In the genomic region with DNA sequence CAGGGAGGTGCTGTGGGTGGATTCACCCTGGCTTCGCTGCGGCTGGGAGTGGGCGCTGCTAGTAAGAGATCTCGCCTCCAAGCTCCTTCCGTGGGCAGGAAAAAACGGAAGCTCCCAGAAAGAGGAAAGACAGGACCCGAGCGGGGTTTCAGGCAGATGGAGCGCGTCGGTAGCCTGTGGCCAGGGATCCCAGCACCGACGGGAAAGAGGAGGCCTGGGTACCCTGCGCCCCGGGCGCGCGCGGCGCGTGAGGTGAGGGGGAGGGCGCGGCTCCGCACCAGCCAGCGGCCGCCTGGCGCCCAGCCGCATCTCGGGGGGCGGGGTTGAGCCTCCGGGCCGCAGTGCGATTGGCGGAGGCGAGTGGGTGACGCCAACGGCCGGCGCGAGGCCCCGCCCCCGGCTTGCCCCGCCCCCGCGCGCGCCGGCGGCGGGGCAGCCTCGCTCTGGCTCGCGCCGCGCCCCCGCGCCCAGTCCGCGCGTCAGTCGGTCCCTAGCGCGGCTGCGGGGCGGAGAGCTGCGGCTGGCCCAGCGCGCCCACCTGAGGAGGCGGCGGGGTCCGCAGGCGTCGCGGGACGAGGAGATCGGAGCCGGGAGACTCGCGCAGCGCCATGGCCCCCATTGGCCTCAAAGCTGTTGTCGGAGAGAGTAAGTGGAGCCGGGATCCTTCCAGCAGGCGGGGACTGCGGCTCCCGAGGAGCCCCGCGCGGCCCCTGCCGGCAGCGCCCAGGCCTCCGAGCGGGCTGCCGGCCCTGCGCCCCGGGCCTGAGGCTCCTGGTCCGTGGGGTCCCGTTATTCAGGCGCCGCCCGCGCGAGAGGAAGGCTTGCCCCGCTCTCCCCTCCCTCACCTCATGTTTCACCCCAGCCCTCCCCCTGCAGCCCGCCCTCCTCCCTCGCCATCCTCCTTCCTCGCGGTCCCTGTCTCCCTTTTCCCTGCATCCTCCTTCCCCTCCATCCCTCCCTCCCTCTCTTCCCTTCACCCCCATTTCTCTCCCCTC, we compare ENCODE assay signal across 8 cellular contexts. TPM values are rescaled to one million over a fixed set of nuclear protein-coding genes. Genes with fewer than 3 reads are reported as not detected.
A peak's percentile ranks its signal among the peaks of the same experiment; 100 is the strongest.
DNase-seq lines count a peak whose midpoint lies in the region; TF ChIP-seq lines count a peak whose summit lies in the region.

Gene STXBP1 (plus strand): TSS at position 482 of the 995 bp plus-strand sequence. CDS start 127 bp downstream, at position 609.

- TF ChIP-seq POLR2A in tibial nerve (IDR thresholded peaks at IDR 0.05), result peak; percentile 93 to 96

- peaks cover 18% of the 10 kb centered on the region for H3K4me1 ChIP-seq in cardiac muscle cell (ENCODE audit: low read depth)
- peaks cover 0 to 53% (median 14%) of the 10 kb centered on the region in 4 donors for H3K4me1 ChIP-seq in tibial nerve

- no peaks in the 10 kb centered on the region for H3K9me3 ChIP-seq in cardiac muscle cell (ENCODE audit: low read depth)
- H3K9me3 ChIP-seq in tibial nerve, result no peaks in the 10 kb centered on the region

- TF ChIP-seq CTCF in HFF-Myc (IDR thresholded peaks at IDR 0.05; ENCODE audit: low read depth, low read length, missing control alignments) (no peak), cardiac muscle cell (IDR thresholded peaks at IDR 0.05; ENCODE audit: low read depth, low read length) (peak; percentile 19), tibial nerve (IDR thresholded peaks at IDR 0.05) (peak in 3 of 5 experiments; percentile 7 to 66 (median 50))

- TF ChIP-seq EP300 in tibial nerve (IDR thresholded peaks at IDR 0.05), result peak in 1 of 2 donors; percentile 93

- 1% methylated on average over 43 to 67 of the region's 107 CpGs for WGBS in tibial nerve, 2 donors

- H3K4me3 ChIP-seq in HFF-Myc (replicated peaks; ENCODE audit: low read depth, low read length) (peak within 1 kb of the TSS; percentile 69), cardiac muscle cell (peak within 1 kb of the TSS; percentile 63), tibial nerve (peak within 1 kb of the TSS; percentile 66 to 96 (median 86))

- DNase-seq in GF-D8 (lab: John Stamatoyannopoulos, UW) (peak; percentile 32), HFF-Myc (ENCODE audit: extremely low read depth, low read depth) (no peak), NCI-H1092 treated with DMSO at 0.1 percent for 48 hours (lab: John Stamatoyannopoulos, UW) (peak; percentile 87), SW480 (ENCODE audit: low spot score) (peak; percentile 78), cardiac muscle cell (ENCODE audit: low read depth in 1 of 2, low spot score in 1 of 2) (peak; percentile 89 to 96), pons (ENCODE audit: low spot score) (peak; percentile 86), tibial nerve (ENCODE audit: low spot score in 2 of 2) (peak; percentile 77 to 79)
- peak; percentile 65 for DNase-seq in activated naive CD8-positive, alpha-beta T cell treated with anti-CD3 and anti-CD28 coated beads, Interleukin-2, amount 50 U/mL, for 16 hours (ENCODE audit: low read depth, low spot score)

- H3K27me3 ChIP-seq in cardiac muscle cell, result peaks cover 26% of the 10 kb centered on the region
- no peaks in the 10 kb centered on the region for H3K27me3 ChIP-seq in tibial nerve

- H3K27ac ChIP-seq in cardiac muscle cell, result no peak within 1 kb of the TSS
- H3K27ac ChIP-seq in tibial nerve, result peak within 1 kb of the TSS; percentile 82 to 98 (median 88)

- no peaks in the 10 kb centered on the region for H3K36me3 ChIP-seq in cardiac muscle cell
- no peaks in the 10 kb centered on the region for H3K36me3 ChIP-seq in tibial nerve

RNA-seq across cellular contexts. Expression of gene STXBP1, which starts in this region (rescaled TPM):
- total RNA-seq in cardiac muscle cell (19.8 and 95.5 TPM in 2 replicates), tibial nerve (100 to 1,000 TPM in 3 of 4 donors, 10 to 100 TPM in 1; 96.3 to 142 (median 105) TPM)
- polyA plus RNA-seq in cardiac muscle cell, result 26.0 and 27.0 TPM in 2 replicates
